Comparison of ENCODE assay signal across 26 cellular contexts in the genomic region with DNA sequence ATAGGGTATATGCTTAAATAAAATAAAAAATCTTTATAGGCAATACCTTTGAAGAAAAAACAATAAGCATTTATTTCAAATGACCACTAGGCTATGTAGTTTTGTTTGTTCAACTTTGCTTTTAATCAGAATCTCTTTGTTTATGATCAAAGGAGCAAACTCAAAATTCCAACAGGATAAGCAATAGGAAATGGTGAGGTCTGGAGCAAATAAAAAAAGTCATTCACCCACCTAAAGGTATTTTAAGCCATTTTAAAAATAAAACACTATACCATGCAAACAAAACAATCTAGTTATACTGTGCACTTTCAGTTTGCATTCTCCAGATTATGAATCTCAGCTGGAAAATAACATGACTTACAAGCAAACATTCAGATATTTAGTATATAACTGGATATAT. TPM values are rescaled to one million over a fixed set of nuclear protein-coding genes. Genes with fewer than 3 reads are reported as not detected.
DNase-seq lines count a peak whose midpoint lies in the region; ATAC-seq and TF ChIP-seq lines count a peak whose summit lies in the region.
"Had no signal": no experiment of that assay in that cellular context is flagged by ENCODE, and none has a peak within 500 bp of the region (broad histone marks: within the 10 kb centered on the region; RNA-seq: fewer than 3 reads in every experiment).

No MANE protein-coding gene starts in this region.

- peaks cover 90% of the 10 kb centered on the region for H3K4me1 Mint-ChIP-seq in stimulated activated naive CD8-positive, alpha-beta T cell treated with anti-CD3 and anti-CD28 coated beads, Interleukin-15, Interleukin-2, amounts not matched to agents 100 ng/mL and 50 ng/mL, for 24 hours (ENCODE audit: low read depth)
- peaks cover 74% of the 10 kb centered on the region for H3K4me1 Mint-ChIP-seq in activated naive CD8-positive, alpha-beta T cell treated with anti-CD3 and anti-CD28 coated beads for 36 hours
- peaks cover 20 to 69% (median 52%) of the 10 kb centered on the region in 4 donors for H3K4me1 Mint-ChIP-seq in naive thymus-derived CD8-positive, alpha-beta T cell
- peaks cover 7% of the 10 kb centered on the region for H3K4me1 Mint-ChIP-seq in WTC11

- no peaks in the 10 kb centered on the region for H3F3A ChIP-seq in PC-3 (ENCODE audit: low read length, unreplicated experiment)

- no peak overlapping the region for H2AFZ ChIP-seq in PC-3 (ENCODE audit: low read length)
- H2AFZ ChIP-seq: GM23338 had no signal

- H3K9me2 ChIP-seq in PC-3 (replicated peaks; ENCODE audit: low read length) = 0 out of 2 replicates have a peak, but pooled peaks cover 3% of the 10 kb centered on the region

- H3K9me3 Mint-ChIP-seq in stimulated activated naive CD8-positive, alpha-beta T cell treated with anti-CD3 and anti-CD28 coated beads, Interleukin-15, Interleukin-2, amounts not matched to agents 100 ng/mL and 50 ng/mL, for 24 hours = no peaks in the 10 kb centered on the region
- peaks cover 2% of the 10 kb centered on the region for H3K9me3 Mint-ChIP-seq in activated naive CD8-positive, alpha-beta T cell treated with anti-CD3 and anti-CD28 coated beads for 36 hours
- H3K9me3 Mint-ChIP-seq in naive thymus-derived CD8-positive, alpha-beta T cell = no peaks in the 10 kb centered on the region
- H3K9me3 Mint-ChIP-seq in WTC11 = no peaks in the 10 kb centered on the region
- H3K9me3 Mint-ChIP-seq: GM23338, IgD-negative memory B cell had no signal

- H3K4me1 ChIP-seq in PC-3 (ENCODE audit: insufficient read depth, low read length) (peaks cover 14% of the 10 kb centered on the region), right cardiac atrium (ENCODE audit: control insufficient read depth, insufficient read depth, low read length) (no peaks in the 10 kb centered on the region)
- H3K4me1 ChIP-seq: SJSA1 had no signal

- POLR2A ChIA-PET in PC-3 (lab: Charles Lee; ENCODE audit: unreplicated experiment) (no interaction called here), WTC11 (lab: Charles Lee) (no interaction called here)
- POLR2A ChIA-PET in naive thymus-derived CD8-positive, alpha-beta T cell (lab: Charles Lee) = interaction anchor here (1.1 to 1.3 kb wide), 3 partner anchors 14 to 26 kb away, joined by 3 to 6 read pairs (median 4); no protein-coding TSS in a partner anchor

- no peak for DNase-seq in stimulated activated naive CD8-positive, alpha-beta T cell treated with anti-CD3 and anti-CD28 coated beads, Interleukin-15, Interleukin-2, amounts not matched to agents 100 U/mL and 50 U/mL, for 24 hours
- DNase-seq in PC-3 = peak; percentile 54
- DNase-seq in activated naive CD8-positive, alpha-beta T cell treated with anti-CD3 and anti-CD28 coated beads for 36 hours = no peak
- DNase-seq in naive thymus-derived CD8-positive, alpha-beta T cell = no peak
- no peak for DNase-seq in right cardiac atrium
- no peak for DNase-seq in WTC11 (ENCODE audit: low spot score)
- DNase-seq: ACHN, C1 segment of cervical spinal cord, Caco-2, DMS153, GDM1, HCEC 1CT, Kasumi-1, MG63, NCI-H1048, NCI-H1436, NCI-H1930, NCI-H345, NCI-H524 treated with DMSO at 0.1 percent for 48 hours had no signal

- intact Hi-C loops in PC-3 (cut with micrococcal nuclease) (no loop called here), right cardiac atrium (cut with DNase I) (no loop called here)

- BruUV-seq in PC-3 (replicated peaks; lab: Mats Ljungman, UMichigan) = no TSS peak

- H3K4me3 Mint-ChIP-seq in stimulated activated naive CD8-positive, alpha-beta T cell treated with anti-CD3 and anti-CD28 coated beads, Interleukin-15, Interleukin-2, amounts not matched to agents 100 ng/mL and 50 ng/mL, for 24 hours = no peak overlapping the region
- no peak overlapping the region for H3K4me3 Mint-ChIP-seq in activated naive CD8-positive, alpha-beta T cell treated with anti-CD3 and anti-CD28 coated beads for 36 hours
- H3K4me3 Mint-ChIP-seq in naive thymus-derived CD8-positive, alpha-beta T cell = no peak overlapping the region
- no peak overlapping the region for H3K4me3 Mint-ChIP-seq in WTC11
- H3K4me3 Mint-ChIP-seq: GM23338, IgD-negative memory B cell had no signal

- H3K27me3 ChIP-seq in PC-3 (ENCODE audit: low read length) (no peaks in the 10 kb centered on the region), right cardiac atrium (ENCODE audit: control insufficient read depth, insufficient read depth) (no peaks in the 10 kb centered on the region)
- H3K27me3 ChIP-seq: SJSA1 had no signal

- peak; percentile 38; the same call in 1 of the 2 replicates for TF ChIP-seq CTCF in PC-3 (conservative IDR thresholded peaks at IDR 0.05; ENCODE audit: low read depth, low read length)
- no peak for TF ChIP-seq CTCF in WTC11 (IDR thresholded peaks at IDR 0.05)

- no peaks in the 10 kb centered on the region for H3K27me3 Mint-ChIP-seq in stimulated activated naive CD8-positive, alpha-beta T cell treated with anti-CD3 and anti-CD28 coated beads, Interleukin-15, Interleukin-2, amounts not matched to agents 100 ng/mL and 50 ng/mL, for 24 hours
- no peaks in the 10 kb centered on the region for H3K27me3 Mint-ChIP-seq in activated naive CD8-positive, alpha-beta T cell treated with anti-CD3 and anti-CD28 coated beads for 36 hours
- H3K27me3 Mint-ChIP-seq in naive thymus-derived CD8-positive, alpha-beta T cell = no peaks in the 10 kb centered on the region
- H3K27me3 Mint-ChIP-seq in WTC11 (ENCODE audit: low read depth) = no peaks in the 10 kb centered on the region
- H3K27me3 Mint-ChIP-seq: IgD-negative memory B cell had no signal

- peaks cover 94% of the 10 kb centered on the region for H3K36me3 Mint-ChIP-seq in stimulated activated naive CD8-positive, alpha-beta T cell treated with anti-CD3 and anti-CD28 coated beads, Interleukin-15, Interleukin-2, amounts not matched to agents 100 ng/mL and 50 ng/mL, for 24 hours (ENCODE audit: low read depth)
- peaks cover 72% of the 10 kb centered on the region for H3K36me3 Mint-ChIP-seq in activated naive CD8-positive, alpha-beta T cell treated with anti-CD3 and anti-CD28 coated beads for 36 hours
- peaks cover 18 to 92% (median 50%) of the 10 kb centered on the region in 3 donors for H3K36me3 Mint-ChIP-seq in naive thymus-derived CD8-positive, alpha-beta T cell
- no peaks in the 10 kb centered on the region for H3K36me3 Mint-ChIP-seq in WTC11

- no peak overlapping the region for H3K27ac ChIP-seq in PC-3 (ENCODE audit: low read length)
- no peak overlapping the region for H3K27ac ChIP-seq in right cardiac atrium (ENCODE audit: low read length)
- H3K27ac ChIP-seq: SJSA1 had no signal

- CTCF ChIA-PET in PC-3 (lab: Charles Lee) = no interaction called here
- CTCF ChIA-PET in WTC11 (lab: Charles Lee) = no interaction called here

- H3K36me3 ChIP-seq in PC-3 (ENCODE audit: low read depth, low read length) = no peaks in the 10 kb centered on the region
- H3K36me3 ChIP-seq: MG63, SJSA1 had no signal

- no peaks in the 10 kb centered on the region for H4K20me1 ChIP-seq in PC-3 (ENCODE audit: low read length)

- H3K79me2 ChIP-seq in PC-3 (ENCODE audit: low read length) = no peaks in the 10 kb centered on the region

- H3K4me2 ChIP-seq in PC-3 (ENCODE audit: low read length) = peak overlapping the region; percentile 24
- H3K4me2 ChIP-seq: GM23338 had no signal

- ATAC-seq in stimulated activated naive CD8-positive, alpha-beta T cell treated with anti-CD3 and anti-CD28 coated beads, Interleukin-15, Interleukin-2, amounts not matched to agents 100 U/mL and 50 U/mL, for 24 hours = no peak
- ATAC-seq in PC-3 = peak; percentile 78
- no peak for ATAC-seq in naive thymus-derived CD8-positive, alpha-beta T cell
- no peak for ATAC-seq in right cardiac atrium
- ATAC-seq in WTC11 = no peak
- no peak for ATAC-seq in GM19452 (IDR thresholded peaks at IDR 0.05; ENCODE audit: unreplicated experiment)
- ATAC-seq: GM23338, Panc1 had no signal

- H3K4me3 ChIP-seq in PC-3 (ENCODE audit: low read length) (no peak overlapping the region), right cardiac atrium (ENCODE audit: low read length) (no peak overlapping the region)
- H3K4me3 ChIP-seq: GM23338, MG63, SJSA1 had no signal

- no peaks in the 10 kb centered on the region for H3K9me3 ChIP-seq in PC-3 (ENCODE audit: low read length)
- no peaks in the 10 kb centered on the region for H3K9me3 ChIP-seq in right cardiac atrium (ENCODE audit: control insufficient read depth, low read length)
- H3K9me3 ChIP-seq: Caco-2, MG63, SJSA1 had no signal

- H3K27ac Mint-ChIP-seq in stimulated activated naive CD8-positive, alpha-beta T cell treated with anti-CD3 and anti-CD28 coated beads, Interleukin-15, Interleukin-2, amounts not matched to agents 100 ng/mL and 50 ng/mL, for 24 hours = peak overlapping the region; percentile 84
- H3K27ac Mint-ChIP-seq in activated naive CD8-positive, alpha-beta T cell treated with anti-CD3 and anti-CD28 coated beads for 36 hours = peak overlapping the region; percentile 74
- H3K27ac Mint-ChIP-seq in naive thymus-derived CD8-positive, alpha-beta T cell = peak overlapping the region in 7 of 10 donors; percentile 36 to 91 (median 80)
- no peak overlapping the region for H3K27ac Mint-ChIP-seq in WTC11
- H3K27ac Mint-ChIP-seq: GM23338, IgD-negative memory B cell had no signal

- H3K9ac ChIP-seq in PC-3 (ENCODE audit: low read length) = no peak overlapping the region

TF ChIP-seq in WTC11, 78 proteins besides CTCF, POLR2A, EP300 and RAD21:
- TF ChIP-seq ZBTB43 (CRISPR knock-in tag; IDR thresholded peaks at IDR 0.05) (no peak), OVOL2 (CRISPR knock-in tag; IDR thresholded peaks at IDR 0.05; ENCODE audit: borderline replicate concordance) (no peak)

RNA-seq across cellular contexts. Expression of gene CYFIP2, which starts 35.3 kb away (rescaled TPM):
- 30.4 and 36.0 TPM in 2 replicates for total RNA-seq in PC-3 (2014; rRNA removed)
- 100 to 1,000 TPM; 324 to 325 TPM for total RNA-seq in activated naive CD8-positive, alpha-beta T cell treated with anti-CD3 and anti-CD28 coated beads for 36 hours
- total RNA-seq in naive thymus-derived CD8-positive, alpha-beta T cell = 100 to 1,000 TPM; 395 to 412 TPM
- polyA plus RNA-seq in naive thymus-derived CD8-positive, alpha-beta T cell = 100 to 1,000 TPM; 417 to 668 (median 506) TPM
- 10 to 100 TPM; 33.4 to 43.8 (median 37.2) TPM for total RNA-seq in right cardiac atrium
- polyA plus RNA-seq in right cardiac atrium = 27.4 TPM
- 95.3 to 102 TPM (median 101 TPM) in 3 replicates for total RNA-seq in WTC11 (2021)

RNA-seq across cellular contexts. Expression of gene ITK, which starts 50.0 kb away (rescaled TPM):
- total RNA-seq in PC-3 (2014; rRNA removed) = 0.58 and 0.69 TPM in 2 replicates
- 100 to 1,000 TPM; 200 to 204 TPM for total RNA-seq in activated naive CD8-positive, alpha-beta T cell treated with anti-CD3 and anti-CD28 coated beads for 36 hours
- 100 to 1,000 TPM; 477 to 490 TPM for total RNA-seq in naive thymus-derived CD8-positive, alpha-beta T cell
- polyA plus RNA-seq in naive thymus-derived CD8-positive, alpha-beta T cell = 100 to 1,000 TPM; 109 to 231 (median 148) TPM
- total RNA-seq in right cardiac atrium = 1 to 10 TPM in 1 of 4 donors, under 1 TPM in 3; 0.62 to 1.6 (median 0.84) TPM
- 0.34 TPM for polyA plus RNA-seq in right cardiac atrium
- total RNA-seq in WTC11 (2021) = 0.37 to 0.55 TPM (median 0.52 TPM) in 3 replicates
- total RNA-seq: Caco-2, Daoy, GM23338, SJSA1 had no signal

Comparison
In these comparisons a context has a peak if more than half of its experiments do, and no peak if none do; other contexts are left out.
1. RNA of gene ITK, which starts 50.0 kb away (total RNA-seq): 477 to 490 TPM in naive thymus-derived CD8-positive, alpha-beta T cell and 200 to 204 TPM in activated naive CD8-positive, alpha-beta T cell treated with anti-CD3 and anti-CD28 coated beads for 36 hours; 0.62 to 1.6 TPM in right cardiac atrium, 0.58 to 0.69 TPM in PC-3 and 0.37 to 0.55 TPM in WTC11; every median in the first group is over 10 times any median in the second.